In the genomic region with DNA sequence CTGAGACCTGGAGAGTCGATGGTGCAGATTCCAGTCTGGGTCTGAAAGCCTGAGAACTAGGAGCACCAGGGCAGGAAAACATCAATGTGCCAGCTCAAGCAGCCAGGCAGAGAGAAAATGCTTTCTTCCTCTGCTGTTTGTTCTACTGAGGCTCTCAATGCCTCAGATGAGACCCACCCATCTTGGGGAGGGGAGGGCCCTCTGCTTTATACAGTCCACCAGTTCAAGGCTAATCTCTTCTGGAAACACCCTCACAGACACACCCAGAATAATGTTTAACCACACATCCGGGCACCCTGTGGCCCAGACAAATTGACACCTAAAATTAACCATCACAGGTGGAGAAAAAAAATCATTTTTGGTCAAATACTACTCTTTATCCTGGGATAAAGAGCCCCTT, we compare ENCODE assay signal across 1 cellular context.
TF ChIP-seq lines count a peak whose summit lies in the region.

No MANE protein-coding gene starts in this region.

TF ChIP-seq in HepG2, 621 proteins besides CTCF, POLR2A, EP300 and RAD21 (continued from another document):
- no peak for TF ChIP-seq ATF7 (IDR thresholded peaks at IDR 0.05)
- no peak for TF ChIP-seq ATF7 (CRISPR knock-in tag; IDR thresholded peaks at IDR 0.05)
- TF ChIP-seq FOXP1 (IDR thresholded peaks at IDR 0.05), result no peak
- 0 out of 2 replicates have a peak, but pooled peaks have one; percentile 23 for TF ChIP-seq FOXP1 (CRISPR knock-in tag; IDR thresholded peaks at IDR 0.05)
- no peak for TF ChIP-seq SMAD9 (CRISPR knock-in tag; IDR thresholded peaks at IDR 0.05)
- TF ChIP-seq ZNF816 (CRISPR knock-in tag; IDR thresholded peaks at IDR 0.05; ENCODE audit: borderline replicate concordance), result no peak
- TF ChIP-seq, protein P1, sequence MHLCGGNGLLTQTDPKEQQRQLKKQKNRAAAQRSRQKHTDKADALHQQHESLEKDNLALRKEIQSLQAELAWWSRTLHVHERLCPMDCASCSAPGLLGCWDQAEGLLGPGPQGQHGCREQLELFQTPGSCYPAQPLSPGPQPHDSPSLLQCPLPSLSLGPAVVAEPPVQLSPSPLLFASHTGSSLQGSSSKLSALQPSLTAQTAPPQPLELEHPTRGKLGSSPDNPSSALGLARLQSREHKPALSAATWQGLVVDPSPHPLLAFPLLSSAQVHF (CRISPR knock-in tag; IDR thresholded peaks at IDR 0.05), result no peak
- TF ChIP-seq, protein P2, sequence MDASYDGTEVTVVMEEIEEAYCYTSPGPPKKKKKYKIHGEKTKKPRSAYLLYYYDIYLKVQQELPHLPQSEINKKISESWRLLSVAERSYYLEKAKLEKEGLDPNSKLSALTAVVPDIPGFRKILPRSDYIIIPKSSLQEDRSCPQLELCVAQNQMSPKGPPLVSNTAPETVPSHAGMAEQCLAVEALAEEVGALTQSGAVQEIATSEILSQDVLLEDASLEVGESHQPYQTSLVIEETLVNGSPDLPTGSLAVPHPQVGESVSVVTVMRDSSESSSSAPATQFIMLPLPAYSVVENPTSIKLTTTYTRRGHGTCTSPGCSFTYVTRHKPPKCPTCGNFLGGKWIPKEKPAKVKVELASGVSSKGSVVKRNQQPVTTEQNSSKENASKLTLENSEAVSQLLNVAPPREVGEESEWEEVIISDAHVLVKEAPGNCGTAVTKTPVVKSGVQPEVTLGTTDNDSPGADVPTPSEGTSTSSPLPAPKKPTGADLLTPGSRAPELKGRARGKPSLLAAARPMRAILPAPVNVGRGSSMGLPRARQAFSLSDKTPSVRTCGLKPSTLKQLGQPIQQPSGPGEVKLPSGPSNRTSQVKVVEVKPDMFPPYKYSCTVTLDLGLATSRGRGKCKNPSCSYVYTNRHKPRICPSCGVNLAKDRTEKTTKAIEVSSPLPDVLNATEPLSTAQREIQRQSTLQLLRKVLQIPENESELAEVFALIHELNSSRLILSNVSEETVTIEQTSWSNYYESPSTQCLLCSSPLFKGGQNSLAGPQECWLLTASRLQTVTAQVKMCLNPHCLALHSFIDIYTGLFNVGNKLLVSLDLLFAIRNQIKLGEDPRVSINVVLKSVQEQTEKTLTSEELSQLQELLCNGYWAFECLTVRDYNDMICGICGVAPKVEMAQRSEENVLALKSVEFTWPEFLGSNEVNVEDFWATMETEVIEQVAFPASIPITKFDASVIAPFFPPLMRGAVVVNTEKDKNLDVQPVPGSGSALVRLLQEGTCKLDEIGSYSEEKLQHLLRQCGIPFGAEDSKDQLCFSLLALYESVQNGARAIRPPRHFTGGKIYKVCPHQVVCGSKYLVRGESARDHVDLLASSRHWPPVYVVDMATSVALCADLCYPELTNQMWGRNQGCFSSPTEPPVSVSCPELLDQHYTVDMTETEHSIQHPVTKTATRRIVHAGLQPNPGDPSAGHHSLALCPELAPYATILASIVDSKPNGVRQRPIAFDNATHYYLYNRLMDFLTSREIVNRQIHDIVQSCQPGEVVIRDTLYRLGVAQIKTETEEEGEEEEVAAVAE (CRISPR knock-in tag; IDR thresholded peaks at IDR 0.05; ENCODE audit: borderline replicate concordance), result no peak
- TF ChIP-seq ZNF556 (CRISPR knock-in tag; IDR thresholded peaks at IDR 0.05; ENCODE audit: borderline replicate concordance), result no peak
- TF ChIP-seq RARG (CRISPR knock-in tag; IDR thresholded peaks at IDR 0.05; ENCODE audit: low read depth), result no peak
- no peak for TF ChIP-seq ZNF335 (CRISPR knock-in tag; IDR thresholded peaks at IDR 0.05)
- TF ChIP-seq NR3C1 (CRISPR knock-in tag; IDR thresholded peaks at IDR 0.05), result no peak
- no peak for TF ChIP-seq NFE2 (CRISPR knock-in tag; IDR thresholded peaks at IDR 0.05)
- TF ChIP-seq NCOA2 (CRISPR knock-in tag; IDR thresholded peaks at IDR 0.05), result peak; percentile 51; the same call in 1 of the 2 replicates
- TF ChIP-seq ONECUT2 (CRISPR knock-in tag; IDR thresholded peaks at IDR 0.05), result no peak
- no peak for TF ChIP-seq SATB2 (CRISPR knock-in tag; IDR thresholded peaks at IDR 0.05)
- TF ChIP-seq ZNF883 (CRISPR knock-in tag; IDR thresholded peaks at IDR 0.05; ENCODE audit: not compliant biosample characterization), result no peak
- no peak for TF ChIP-seq STAT5B (CRISPR knock-in tag; IDR thresholded peaks at IDR 0.05)
- no peak for TF ChIP-seq GABPB1 (CRISPR knock-in tag; IDR thresholded peaks at IDR 0.05)
- TF ChIP-seq SOX13 (IDR thresholded peaks at IDR 0.05), result no peak
- peak in 1 of 2 experiments; percentile 31; a peak in 1 of 4 replicates for TF ChIP-seq SOX13 (CRISPR knock-in tag; conservative IDR thresholded peaks at IDR 0.05 in 1 of 2, IDR thresholded peaks at IDR 0.05 in 1 of 2)
- TF ChIP-seq FOXK1 (CRISPR knock-in tag; IDR thresholded peaks at IDR 0.05; ENCODE audit: borderline replicate concordance, low read depth), result no peak
- TF ChIP-seq, protein P3, sequence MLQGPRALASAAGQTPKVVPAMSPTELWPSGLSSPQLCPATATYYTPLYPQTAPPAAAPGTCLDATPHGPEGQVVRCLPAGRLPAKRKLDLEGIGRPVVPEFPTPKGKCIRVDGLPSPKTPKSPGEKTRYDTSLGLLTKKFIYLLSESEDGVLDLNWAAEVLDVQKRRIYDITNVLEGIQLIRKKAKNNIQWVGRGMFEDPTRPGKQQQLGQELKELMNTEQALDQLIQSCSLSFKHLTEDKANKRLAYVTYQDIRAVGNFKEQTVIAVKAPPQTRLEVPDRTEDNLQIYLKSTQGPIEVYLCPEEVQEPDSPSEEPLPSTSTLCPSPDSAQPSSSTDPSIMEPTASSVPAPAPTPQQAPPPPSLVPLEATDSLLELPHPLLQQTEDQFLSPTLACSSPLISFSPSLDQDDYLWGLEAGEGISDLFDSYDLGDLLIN (CRISPR knock-in tag; IDR thresholded peaks at IDR 0.05; ENCODE audit: borderline replicate concordance), result no peak
- 0 out of 2 replicates have a peak, but pooled peaks have one; percentile 40 for TF ChIP-seq ZBTB7B (CRISPR knock-in tag; IDR thresholded peaks at IDR 0.05)
- no peak for TF ChIP-seq ZNF224 (CRISPR knock-in tag; IDR thresholded peaks at IDR 0.05)
- TF ChIP-seq RCOR2 (CRISPR knock-in tag; IDR thresholded peaks at IDR 0.05), result no peak
- TF ChIP-seq ZNF44 (CRISPR knock-in tag; IDR thresholded peaks at IDR 0.05), result no peak
- no peak for TF ChIP-seq HNRNPH1 (optimal IDR thresholded peaks at IDR 0.05; ENCODE audit: low read depth, low read length)
- no peak for TF ChIP-seq TSC22D2 (CRISPR knock-in tag; IDR thresholded peaks at IDR 0.05; ENCODE audit: borderline replicate concordance)
- no peak for TF ChIP-seq ZNF496 (CRISPR knock-in tag; IDR thresholded peaks at IDR 0.05; ENCODE audit: insufficient replicate concordance)
- peak; percentile 39; the same call in 1 of the 2 replicates for TF ChIP-seq GATAD2A (CRISPR knock-in tag; IDR thresholded peaks at IDR 0.05)
- TF ChIP-seq ZBTB20 (CRISPR knock-in tag; IDR thresholded peaks at IDR 0.05; ENCODE audit: borderline replicate concordance, low read depth), result no peak
- no peak for TF ChIP-seq ZNF790 (CRISPR knock-in tag; IDR thresholded peaks at IDR 0.05; ENCODE audit: borderline replicate concordance)
- TF ChIP-seq, protein P4, sequence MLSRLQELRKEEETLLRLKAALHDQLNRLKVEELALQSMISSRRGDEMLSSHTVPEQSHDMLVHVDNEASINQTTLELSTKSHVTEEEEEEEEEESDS (CRISPR knock-in tag; IDR thresholded peaks at IDR 0.05; ENCODE audit: borderline replicate concordance), result no peak
- no peak for TF ChIP-seq ZBTB38 (CRISPR knock-in tag; IDR thresholded peaks at IDR 0.05)
- peak; percentile 31; the same call in 1 of the 2 replicates for TF ChIP-seq SOX5 (CRISPR knock-in tag; IDR thresholded peaks at IDR 0.05; ENCODE audit: borderline replicate concordance)
